11 cellular contexts compared by ENCODE assay signal in the genomic region with DNA sequence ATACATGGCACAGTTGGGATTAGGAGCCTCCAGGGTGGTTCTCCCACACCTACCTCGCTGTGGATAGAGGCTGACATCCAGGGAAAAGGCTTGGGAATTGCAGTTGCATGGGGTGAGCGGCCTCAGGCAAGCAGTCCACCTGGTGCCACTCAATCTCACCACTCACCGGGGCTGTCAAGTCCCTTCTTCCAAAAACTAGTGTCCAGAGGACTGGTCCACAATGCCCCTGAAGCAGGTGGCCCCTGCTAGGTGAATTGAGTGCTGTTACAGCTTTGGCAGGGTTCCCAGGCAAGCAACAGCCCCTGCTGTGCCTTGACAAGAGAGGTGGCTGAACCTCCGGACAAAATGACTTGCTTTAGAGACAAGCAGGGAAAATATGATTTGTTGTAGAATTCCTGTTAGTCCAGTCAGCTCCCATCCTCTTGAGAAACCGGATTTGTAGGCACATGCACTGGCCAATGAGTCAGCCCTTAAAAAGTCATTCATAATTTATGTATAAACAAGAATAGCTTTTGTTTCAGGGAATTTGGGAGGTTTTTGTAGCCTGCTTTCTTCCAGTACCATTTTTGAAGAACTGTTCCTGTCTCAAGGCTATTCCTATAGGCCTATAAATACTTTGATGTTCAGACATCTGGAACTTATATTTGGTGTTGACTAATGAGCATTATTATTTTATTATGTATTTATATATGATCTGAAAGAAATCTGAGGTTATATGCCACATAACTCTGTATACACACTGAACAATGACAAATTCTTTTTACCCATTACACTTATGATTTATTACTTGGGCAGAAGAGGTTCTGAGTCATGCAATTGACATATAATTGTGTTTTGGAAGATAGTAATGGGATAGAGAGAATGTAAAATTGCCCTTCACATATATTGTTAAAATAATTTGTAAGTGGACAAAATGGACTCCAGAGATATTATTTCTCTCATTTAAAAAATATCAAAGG.
DNase-seq lines count a peak whose midpoint lies in the region; ATAC-seq and TF ChIP-seq lines count a peak whose summit lies in the region.
"Had no signal": no experiment of that assay in that cellular context is flagged by ENCODE, and none has a peak within 500 bp of the region (broad histone marks: within the 10 kb centered on the region; RNA-seq: fewer than 3 reads in every experiment).

No MANE protein-coding gene starts in this region.

- intact Hi-C loops in IMR-90 (cut with micrococcal nuclease) = loop anchor here (5.0 to 10.0 kb wide), 5 partner anchors 33 to 962 kb away; no protein-coding TSS in a partner anchor
- intact Hi-C loops in left ventricle myocardium superior (cut with micrococcal nuclease) = no loop called here
- intact Hi-C loops in dorsolateral prefrontal cortex (cut with DNase I) = loop anchor here (10.0 kb wide), 3 partner anchors 120 to 960 kb away; partner anchors contain the start of gene KLF4 (in 1 of the 2)

- CTCF ChIA-PET in IMR-90 (lab: Yijun Ruan, JAX) = interaction anchor here (0.6 to 1.3 kb wide), 2 partner anchors 16 to 116 kb away, joined by 3 read pairs; no protein-coding TSS in a partner anchor

- TSS peak; percentile 97 for BruUV-seq in IMR-90 (replicated peaks; lab: Mats Ljungman, UMichigan)

- H3K4ac ChIP-seq in IMR-90 (ENCODE audit: low read depth, low read length) = peak overlapping the region; percentile 90

- POLR2A ChIA-PET in IMR-90 (lab: Charles Lee; ENCODE audit: unreplicated experiment) = interaction anchor here (0.6 kb wide), 1 partner anchor 570 kb away, joined by 4 read pairs; no protein-coding TSS in a partner anchor

- no peak for TF ChIP-seq RAD21 in IMR-90 (IDR thresholded peaks at IDR 0.05; ENCODE audit: low read length)

- peak overlapping the region; percentile 79 for H2AFZ ChIP-seq in IMR-90 (replicated peaks; ENCODE audit: low read length, poor library complexity)

- H3K27ac ChIP-seq in IMR-90 (ENCODE audit: insufficient read depth, low read length) = peak overlapping the region; percentile 96
- peak overlapping the region in 28 of 59 donors; percentile 5 to 89 (median 70) for H3K27ac ChIP-seq in dorsolateral prefrontal cortex

- peak overlapping the region; percentile 80 to 91 for H4K8ac ChIP-seq in IMR-90 (ENCODE audit: low read depth in 2 of 2, low read length in 2 of 2)

- H3K27me3 Mint-ChIP-seq in type B pancreatic cell = no peaks in the 10 kb centered on the region

- WGBS in IMR-90 (ENCODE audit: extremely low coverage in 2 of 2, insufficient read length in 1 of 2), 2 experiments = no CpG with 5 or more reads among the region's 5 CpGs

- peak overlapping the region; percentile 69 for H4K5ac ChIP-seq in IMR-90 (ENCODE audit: low read depth, low read length)

- H3K4me1 ChIP-seq in IMR-90 (ENCODE audit: control insufficient read depth, insufficient read depth, low read length) = peaks cover 19% of the 10 kb centered on the region

- H3K9me3 ChIP-seq in IMR-90 (ENCODE audit: control insufficient read depth, insufficient read depth, low read length) = no peaks in the 10 kb centered on the region

- peak overlapping the region; percentile 90 for H3K18ac ChIP-seq in IMR-90 (ENCODE audit: low read depth, low read length)

- TF ChIP-seq POLR2A in IMR-90 (IDR thresholded peaks at IDR 0.05; ENCODE audit: low read depth, low read length) = no peak

- H3K9ac ChIP-seq in IMR-90 (ENCODE audit: low read depth, low read length) = peak overlapping the region; percentile 71

- DNase-seq in IMR-90 (peak; percentile 96), SK-MEL-5 (ENCODE audit: low read depth, low spot score) (peak; percentile 76), glomerular endothelial cell (ENCODE audit: extremely low read depth, low read depth, low spot score) (peak; percentile 14), type B pancreatic cell (ENCODE audit: extremely low spot score, unreplicated experiment) (no peak), left ventricle myocardium superior (no peak), dorsolateral prefrontal cortex (no peak)
- DNase-seq: activated gamma-delta T cell, NCI-H1436 treated with DMSO at 0.1 percent for 48 hours had no signal

- H3K9me3 Mint-ChIP-seq in type B pancreatic cell = peaks cover 8% of the 10 kb centered on the region

- H2BK120ac ChIP-seq in IMR-90 (ENCODE audit: low read depth, low read length) = peak overlapping the region; percentile 96

- H3K4me2 ChIP-seq in IMR-90 (ENCODE audit: low read depth, low read length) = peak overlapping the region; percentile 82

- dilution Hi-C loops in IMR-90 (cut with HindIII; ENCODE audit: low sequenced_read_pairs, unreplicated experiment) = no loop called here

- H4K20me1 ChIP-seq in IMR-90 (ENCODE audit: insufficient read depth, low read length) = no peaks in the 10 kb centered on the region

- H3K56ac ChIP-seq in IMR-90 (ENCODE audit: extremely low read depth, insufficient read depth, low read length) = peak overlapping the region; percentile 90

- no peaks in the 10 kb centered on the region for H3K79me1 ChIP-seq in IMR-90 (ENCODE audit: low read depth in 1 of 2, low read length in 2 of 2)

- H3K27me3 ChIP-seq in IMR-90 (ENCODE audit: control insufficient read depth, insufficient read depth, low read length) (no peaks in the 10 kb centered on the region), dorsolateral prefrontal cortex (no peaks in the 10 kb centered on the region)

- peak overlapping the region; percentile 73; the same call in 1 of the 2 replicates for H3K23ac ChIP-seq in IMR-90 (ENCODE audit: low read depth, low read length)

- peak overlapping the region; percentile 40 for H3K4me3 Mint-ChIP-seq in type B pancreatic cell
- H3K4me3 Mint-ChIP-seq: stimulated activated effector memory CD8-positive, alpha-beta T cell treated with anti-CD3 and anti-CD28 coated beads, Interleukin-12 subunit alpha, Interleukin-12 subunit beta, amount 100 ng/mL, for 72 hours had no signal

- TF ChIP-seq CTCF in IMR-90 (conservative IDR thresholded peaks at IDR 0.05; ENCODE audit: low read depth, low read length) = no peak
- no peak for TF ChIP-seq CTCF in type B pancreatic cell (conservative IDR thresholded peaks at IDR 0.05)
- TF ChIP-seq CTCF in dorsolateral prefrontal cortex (IDR thresholded peaks at IDR 0.05 in 54 of 56, conservative IDR thresholded peaks at IDR 0.05 in 2 of 56; ENCODE audit: low read depth in 1 of 56, partially characterized antibody in 56 of 56) = no peak

- in situ Hi-C loops in IMR-90 (cut with MboI; ENCODE audit: low sequenced_read_pairs) = no loop called here
- in situ Hi-C loops in SK-MEL-5 (cut with HindIII; ENCODE audit: low pct_unique_long_range_greater_than_20kb, low sequenced_read_pairs) = no loop called here

- ATAC-seq in IMR-90 (ENCODE audit: low read depth) (peak; percentile 60), left ventricle myocardium superior (no peak), GM18870 (IDR thresholded peaks at IDR 0.05; ENCODE audit: unreplicated experiment) (no peak)
- ATAC-seq: stimulated activated effector memory CD8-positive, alpha-beta T cell treated with anti-CD3 and anti-CD28 coated beads, Interleukin-12 subunit alpha, Interleukin-12 subunit beta, amount 100 ng/mL, for 72 hours had no signal

- H3K14ac ChIP-seq in IMR-90 (replicated peaks; ENCODE audit: low read depth, low read length) = peak overlapping the region; percentile 69

- H2AK9ac ChIP-seq in IMR-90 (replicated peaks; ENCODE audit: low read depth, low read length, poor library complexity) = peak overlapping the region; percentile 97

- peak overlapping the region; percentile 98 for H2BK5ac ChIP-seq in IMR-90 (ENCODE audit: low read depth, low read length, poor library complexity, severe bottlenecking)

- peaks cover 22% of the 10 kb centered on the region for H3K4me1 Mint-ChIP-seq in type B pancreatic cell (ENCODE audit: unreplicated experiment)
- H3K4me1 Mint-ChIP-seq: stimulated activated effector memory CD8-positive, alpha-beta T cell treated with anti-CD3 and anti-CD28 coated beads, Interleukin-12 subunit alpha, Interleukin-12 subunit beta, amount 100 ng/mL, for 72 hours had no signal

- peak overlapping the region; percentile 85 for H3K27ac Mint-ChIP-seq in type B pancreatic cell
- H3K27ac Mint-ChIP-seq: stimulated activated effector memory CD8-positive, alpha-beta T cell treated with anti-CD3 and anti-CD28 coated beads, Interleukin-12 subunit alpha, Interleukin-12 subunit beta, amount 100 ng/mL, for 72 hours had no signal

- H3K9me1 ChIP-seq in IMR-90 (ENCODE audit: insufficient read depth, low read length) = peaks cover 12% of the 10 kb centered on the region

- peak overlapping the region; percentile 30 for H3K4me3 ChIP-seq in IMR-90 (ENCODE audit: insufficient read depth, low read depth, low read length)
- H3K4me3 ChIP-seq in dorsolateral prefrontal cortex = no peak overlapping the region
- H3K4me3 ChIP-seq: lung had no signal

- peak overlapping the region; percentile 77 for H2AK5ac ChIP-seq in IMR-90 (ENCODE audit: low read depth, low read length)

- peak overlapping the region; percentile 87 for H4K91ac ChIP-seq in IMR-90 (ENCODE audit: insufficient read depth, low read depth, low read length)

- H3K36me3 ChIP-seq in IMR-90 (ENCODE audit: control insufficient read depth, insufficient read depth, low read length) = no peaks in the 10 kb centered on the region

- no peaks in the 10 kb centered on the region for H3K36me3 Mint-ChIP-seq in type B pancreatic cell
- H3K36me3 Mint-ChIP-seq: stimulated activated effector memory CD8-positive, alpha-beta T cell treated with anti-CD3 and anti-CD28 coated beads, Interleukin-12 subunit alpha, Interleukin-12 subunit beta, amount 100 ng/mL, for 72 hours had no signal

- H2BK15ac ChIP-seq in IMR-90 (ENCODE audit: low read depth, low read length) = peak overlapping the region; percentile 73; the same call in 2 of the 3 replicates

- H2BK20ac ChIP-seq in IMR-90 (ENCODE audit: low read depth, low read length) = peak overlapping the region; percentile 95

TF ChIP-seq in IMR-90, 13 proteins besides CTCF, POLR2A, EP300 and RAD21:
- TF ChIP-seq RCOR1 (IDR thresholded peaks at IDR 0.05; ENCODE audit: insufficient replicate concordance, low read length) = peak; percentile 42
- TF ChIP-seq RFX5 (IDR thresholded peaks at IDR 0.05; ENCODE audit: low read depth, low read length) = no peak
- TF ChIP-seq FOS (IDR thresholded peaks at IDR 0.05; ENCODE audit: low read depth, low read length) = peak; percentile 91
- TF ChIP-seq BHLHE40 (IDR thresholded peaks at IDR 0.05; ENCODE audit: low read depth, low read length) = peak; percentile 99
- TF ChIP-seq CHD1 (IDR thresholded peaks at IDR 0.05; ENCODE audit: low read depth, low read length) = no peak
- TF ChIP-seq CEBPB (IDR thresholded peaks at IDR 0.05; ENCODE audit: low read depth, low read length) = peak; percentile 91

Comparison
In these comparisons a context has a peak if more than half of its experiments do, and no peak if none do; other contexts are left out.
1. DNase-seq: peak in IMR-90 (single experiment), SK-MEL-5 (single experiment) and glomerular endothelial cell (single experiment); none in type B pancreatic cell (single experiment), left ventricle myocardium superior (single experiment) and dorsolateral prefrontal cortex (0 of 10).